Comparison of ENCODE assay signal across 9 cellular contexts in genomic region chr4:575281-576141, GRCh38. TPM values are rescaled to one million over a fixed set of nuclear protein-coding genes. Genes with fewer than 3 reads are reported as not detected.
DNase-seq lines count a peak whose midpoint lies in the region; ATAC-seq, FAIRE-seq and TF ChIP-seq lines count a peak whose summit lies in the region.
"Had no signal": no experiment of that assay in that cellular context is flagged by ENCODE, and none has a peak within 500 bp of the region (broad histone marks: within the 10 kb centered on the region; RNA-seq: fewer than 3 reads in every experiment).

No MANE protein-coding gene starts in this region.

- H3K4me1 ChIP-seq in liver (ENCODE audit: control insufficient read depth in 4 of 4, insufficient read depth in 4 of 4, low read length in 3 of 4), result peaks cover 0 to 11% (median 7%) of the 10 kb centered on the region in 4 donors
- peaks cover 36% of the 10 kb centered on the region for H3K4me1 ChIP-seq in HepG2 (ENCODE audit: insufficient read depth, low read length)
- H3K4me1 ChIP-seq in keratinocyte (ENCODE audit: control insufficient read depth, extremely low read depth, insufficient read depth, low read length), result peaks cover 10% of the 10 kb centered on the region
- H3K4me1 ChIP-seq: SJSA1 had no signal

- ATAC-seq in HepG2, result no peak
- ATAC-seq in HG03108 (IDR thresholded peaks at IDR 0.05; ENCODE audit: unreplicated experiment), result no peak

- CTCF ChIA-PET in HepG2 (lab: Yijun Ruan, JAX; ENCODE audit: low intra/inter-chr PET ratio, low total read pairs), result no interaction called here

- no peak overlapping the region for H2AFZ ChIP-seq in HepG2 (ENCODE audit: low read length)
- no peak overlapping the region for H2AFZ ChIP-seq in keratinocyte (ENCODE audit: control insufficient read depth, low read length)

- POLR2A ChIA-PET in HepG2 (lab: Yijun Ruan, JAX), result no interaction called here

- TF ChIP-seq RAD21 in liver (IDR thresholded peaks at IDR 0.05), result no peak
- TF ChIP-seq RAD21 in HepG2 (CRISPR knock-in tag; IDR thresholded peaks at IDR 0.05), result no peak

- H3K9ac ChIP-seq in liver (ENCODE audit: low read depth in 1 of 2, low read length in 2 of 2) (no peak overlapping the region), HepG2 (ENCODE audit: insufficient read depth, low read depth, low read length) (no peak overlapping the region), keratinocyte (ENCODE audit: control insufficient read depth, extremely low read depth, insufficient read depth, low read length) (no peak overlapping the region)

- BruUV-seq in HepG2 (replicated peaks; lab: Mats Ljungman, UMichigan), result no TSS peak

- no peaks in the 10 kb centered on the region for H3K9me1 ChIP-seq in keratinocyte (ENCODE audit: control insufficient read depth, extremely low read depth, insufficient read depth, low read length)

- FAIRE-seq in HepG2 (lab: Jason Lieb, UNC) (no peak), keratinocyte (lab: Jason Lieb, UNC) (no peak)

- in situ Hi-C loops in HepG2 (cut with HindIII; ENCODE audit: extremely low pct_ligation_motif_present, low pct_unique_long_range_greater_than_20kb), result no loop called here

- peak overlapping the region in 1 of 3 donors; percentile 30 for H3K4me3 ChIP-seq in liver (ENCODE audit: low read depth in 1 of 3, low read length in 3 of 3)
- H3K4me3 ChIP-seq in HepG2 (replicated peaks in 1 of 3; ENCODE audit: insufficient read depth in 1 of 3, low read depth in 2 of 3, low read length in 3 of 3), result no peak overlapping the region; a peak in 1 of 6 replicates
- no peak overlapping the region for H3K4me3 ChIP-seq in keratinocyte (ENCODE audit: control insufficient read depth in 2 of 3, extremely low read depth in 1 of 3, insufficient read depth in 2 of 3, low read depth in 1 of 3, low read length in 3 of 3)
- H3K4me3 ChIP-seq: SJSA1 had no signal

- dilution Hi-C loops in keratinocyte (cut with MboI; ENCODE audit: extremely low pct_ligation_motif_present, low sequenced_read_pairs), result no loop called here

- H3K79me2 ChIP-seq in HepG2 (ENCODE audit: insufficient read depth, low read length), result no peaks in the 10 kb centered on the region
- no peaks in the 10 kb centered on the region for H3K79me2 ChIP-seq in keratinocyte (ENCODE audit: control insufficient read depth, insufficient read depth, low read length)

- H4K20me1 ChIP-seq in HepG2 (ENCODE audit: insufficient read depth, low read length), result no peaks in the 10 kb centered on the region
- H4K20me1 ChIP-seq in keratinocyte (ENCODE audit: control insufficient read depth, extremely low read depth, insufficient read depth, low read length), result peaks cover 7% of the 10 kb centered on the region

- intact Hi-C loops in HepG2 (cut with micrococcal nuclease; ENCODE audit: unreplicated experiment), result no loop called here

- DNase-seq in HepG2 (ENCODE audit: low spot score) (no peak), cerebellum (ENCODE audit: low spot score) (peak; percentile 50), keratinocyte (ENCODE audit: low read depth, low spot score) (peak; percentile 30), GOT3 (lab: John Stamatoyannopoulos, UW) (no peak), activated gamma-delta T cell (lab: John Stamatoyannopoulos, UW) (no peak), NCI-H774 (lab: John Stamatoyannopoulos, UW) (no peak)

- no peak for TF ChIP-seq EP300 in HepG2 (IDR thresholded peaks at IDR 0.05; ENCODE audit: low read depth in 2 of 2, low read length in 2 of 2)
- no peak for TF ChIP-seq EP300 in HepG2 (CRISPR knock-in tag; IDR thresholded peaks at IDR 0.05; ENCODE audit: borderline replicate concordance)

- H3K36me3 ChIP-seq in liver (ENCODE audit: control insufficient read depth in 4 of 4, insufficient read depth in 3 of 4, low read depth in 1 of 4, low read length in 3 of 4), result no peaks in the 10 kb centered on the region
- no peaks in the 10 kb centered on the region for H3K36me3 ChIP-seq in HepG2 (replicated peaks in 1 of 2; ENCODE audit: control insufficient read depth in 1 of 2, insufficient read depth in 2 of 2, low read length in 2 of 2)
- no peaks in the 10 kb centered on the region for H3K36me3 ChIP-seq in keratinocyte (ENCODE audit: control insufficient read depth in 2 of 2, extremely low read depth in 1 of 2, insufficient read depth in 2 of 2, low read length in 2 of 2)
- H3K36me3 ChIP-seq: SJSA1 had no signal

- H3K9me3 ChIP-seq in liver (ENCODE audit: control insufficient read depth in 4 of 4, low read length in 3 of 4), result peaks cover 0 to 8% (median 4%) of the 10 kb centered on the region in 4 donors
- no peaks in the 10 kb centered on the region for H3K9me3 ChIP-seq in HepG2 (ENCODE audit: low read length)
- no peaks in the 10 kb centered on the region for H3K9me3 ChIP-seq in keratinocyte (ENCODE audit: control insufficient read depth, low read depth, low read length)
- H3K9me3 ChIP-seq: SJSA1 had no signal

- TF ChIP-seq POLR2A in HepG2 (IDR thresholded peaks at IDR 0.05; ENCODE audit: insufficient read depth in 1 of 2, low read depth in 2 of 2, low read length in 2 of 2), result no peak

- no peak for TF ChIP-seq CTCF in liver (IDR thresholded peaks at IDR 0.05; ENCODE audit: low read depth, low read length, missing input control)
- TF ChIP-seq CTCF in HepG2 (CRISPR knock-in tag; IDR thresholded peaks at IDR 0.05), result no peak
- TF ChIP-seq CTCF in keratinocyte (optimal IDR thresholded peaks at IDR 0.05 in 1 of 3, IDR thresholded peaks at IDR 0.05 in 1 of 3, conservative IDR thresholded peaks at IDR 0.05 in 1 of 3; ENCODE audit: extremely low read depth in 1 of 3, insufficient read depth in 2 of 3, low read length in 3 of 3), result peak in 1 of 3 experiments; percentile 7

- WGBS in liver, result 5% methylated on average over 126 of the region's 127 CpGs
- WGBS in HepG2 (ENCODE audit: low lambda C conversion rate), result 80% methylated on average over 47 of the region's 127 CpGs

- H3K27me3 ChIP-seq in liver (ENCODE audit: control insufficient read depth in 4 of 4, insufficient read depth in 4 of 4, low read length in 3 of 4) (peaks cover 0 to 17% (median 7%) of the 10 kb centered on the region in 4 donors), HepG2 (ENCODE audit: control insufficient read depth in 1 of 2, insufficient read depth in 2 of 2, low read length in 2 of 2) (peaks cover 17 to 62% of the 10 kb centered on the region in 2 experiments), keratinocyte (ENCODE audit: control insufficient read depth, extremely low read depth, insufficient read depth, low read length) (peaks cover 80% of the 10 kb centered on the region)
- H3K27me3 ChIP-seq: SJSA1 had no signal

- H3K27ac ChIP-seq in liver (ENCODE audit: low read depth in 1 of 2, low read length in 2 of 2), result no peak overlapping the region
- H3K27ac ChIP-seq in HepG2 (ENCODE audit: extremely low read length, insufficient read depth, low read length), result no peak overlapping the region
- no peak overlapping the region for H3K27ac ChIP-seq in keratinocyte (ENCODE audit: control insufficient read depth, insufficient read depth, low read length)
- H3K27ac ChIP-seq: SJSA1 had no signal

- H3K4me2 ChIP-seq in HepG2 (ENCODE audit: low read depth, low read length), result no peak overlapping the region
- no peak overlapping the region for H3K4me2 ChIP-seq in keratinocyte (ENCODE audit: control insufficient read depth, extremely low read depth, insufficient read depth, low read depth, low read length)

RNA-seq across cellular contexts. Expression of gene TMEM271, which starts 0.6 kb away (rescaled TPM):
- not detected for total RNA-seq in liver
- polyA plus RNA-seq in liver, result not detected
- not detected in 2 replicates for total RNA-seq in HepG2 (2016; rRNA removed; fragmentation: Illumina TruSeq; extraction: Trizol)
- not detected in 2 replicates for total RNA-seq in HepG2 (2016; cell fraction: cytosol; rRNA removed; fragmentation: Illumina TruSeq; extraction: Trizol; ENCODE audit: low read depth)
- not detected in 2 replicates for total RNA-seq in HepG2 (2016; cell fraction: insoluble cytoplasmic fraction; rRNA removed; fragmentation: Illumina TruSeq; extraction: Trizol)
- not detected in 2 replicates for total RNA-seq in HepG2 (2016; cell fraction: membrane; rRNA removed; fragmentation: Illumina TruSeq; extraction: Trizol)
- total RNA-seq in HepG2 (2016; cell fraction: nucleus; rRNA removed; fragmentation: Illumina TruSeq; extraction: Trizol), result not detected in 2 replicates
- not detected in 2 replicates for polyA plus RNA-seq in HepG2 (2011; rRNA removed)
- 0.04 TPM in 1 of 2 replicates, not detected in the other for polyA plus RNA-seq in HepG2 (2011; cell fraction: cytosol; rRNA removed)
- not detected in 2 replicates for polyA plus RNA-seq in HepG2 (2011; cell fraction: nucleus; rRNA removed)
- polyA plus RNA-seq in HepG2 (2012), result 0.05 TPM in 1 of 2 replicates, not detected in the other
- not detected in 2 replicates for polyA plus RNA-seq in HepG2 (2016; cell fraction: cytosol; fragmentation: Illumina TruSeq; extraction: Trizol; ENCODE audit: low read depth)
- polyA plus RNA-seq in HepG2 (2016; cell fraction: insoluble cytoplasmic fraction; fragmentation: Illumina TruSeq; extraction: Trizol; ENCODE audit: low read depth), result not detected in 2 replicates
- not detected in 2 replicates for polyA plus RNA-seq in HepG2 (2016; cell fraction: membrane; fragmentation: Illumina TruSeq; extraction: Trizol; ENCODE audit: low read depth)
- not detected in 2 replicates for polyA plus RNA-seq in HepG2 (2016; cell fraction: nucleus; fragmentation: Illumina TruSeq; extraction: Trizol; ENCODE audit: insufficient read depth, low read depth)
- not detected in 2 replicates for polyA minus RNA-seq in HepG2 (2011; rRNA and poly(A)+ RNA removed; ENCODE audit: low replicate concordance)
- polyA minus RNA-seq in HepG2 (2011; cell fraction: cytosol; rRNA and poly(A)+ RNA removed), result not detected in 2 replicates
- polyA minus RNA-seq in HepG2 (2011; cell fraction: nucleus; rRNA and poly(A)+ RNA removed), result not detected in 2 replicates
- total RNA-seq in cerebellum, result 4.4 TPM
- not detected in 3 replicates for polyA plus RNA-seq in keratinocyte
- polyA plus RNA-seq in keratinocyte (2011; ENCODE audit: low read depth), result not detected
- polyA plus RNA-seq in keratinocyte (2011; cell fraction: cytosol; rRNA removed), result not detected in 2 replicates
- not detected in 2 replicates for polyA plus RNA-seq in keratinocyte (2011; cell fraction: nucleus; rRNA removed)
- not detected in 2 replicates for polyA plus RNA-seq in keratinocyte (2012; ENCODE audit: low replicate concordance)
- polyA minus RNA-seq in keratinocyte, result not detected in 3 replicates
- not detected for polyA minus RNA-seq in keratinocyte (2011; cell fraction: cytosol; rRNA and poly(A)+ RNA removed)
- not detected in 2 replicates for polyA minus RNA-seq in keratinocyte (2011; cell fraction: nucleus; rRNA and poly(A)+ RNA removed)
- total RNA-seq: SJSA1 had no signal

RNA-seq across cellular contexts. Expression of gene PDE6B, which starts 49.9 kb away (rescaled TPM):
- total RNA-seq in liver (1 to 10 TPM in 1 of 2 donors, under 1 TPM in 1; 0.59 to 7.3 TPM), HepG2 (2016; rRNA removed; fragmentation: Illumina TruSeq; extraction: Trizol) (0.38 TPM in 1 of 2 replicates, not detected in the other), cerebellum (4.8 TPM)
- polyA plus RNA-seq in liver (under 1 TPM; 0.28 to 0.40 TPM), HepG2 (2011; rRNA removed) (0.38 and 0.40 TPM in 2 replicates), keratinocyte (0.08 to 0.09 TPM in 2 of 3 replicates, not detected in the other)
- 0.20 TPM in 1 of 2 replicates, not detected in the other for total RNA-seq in HepG2 (2016; cell fraction: cytosol; rRNA removed; fragmentation: Illumina TruSeq; extraction: Trizol; ENCODE audit: low read depth)
- 0.09 TPM in 1 of 2 replicates, not detected in the other for total RNA-seq in HepG2 (2016; cell fraction: insoluble cytoplasmic fraction; rRNA removed; fragmentation: Illumina TruSeq; extraction: Trizol)
- total RNA-seq in HepG2 (2016; cell fraction: membrane; rRNA removed; fragmentation: Illumina TruSeq; extraction: Trizol), result 0.25 TPM in 1 of 2 replicates, not detected in the other
- total RNA-seq in HepG2 (2016; cell fraction: nucleus; rRNA removed; fragmentation: Illumina TruSeq; extraction: Trizol), result not detected in 2 replicates
- 0.43 and 0.62 TPM in 2 replicates for polyA plus RNA-seq in HepG2 (2011; cell fraction: cytosol; rRNA removed)
- 0.33 and 0.45 TPM in 2 replicates for polyA plus RNA-seq in HepG2 (2011; cell fraction: nucleus; rRNA removed)
- 0.38 and 0.73 TPM in 2 replicates for polyA plus RNA-seq in HepG2 (2012)
- not detected in 2 replicates for polyA plus RNA-seq in HepG2 (2016; cell fraction: cytosol; fragmentation: Illumina TruSeq; extraction: Trizol; ENCODE audit: low read depth)
- polyA plus RNA-seq in HepG2 (2016; cell fraction: insoluble cytoplasmic fraction; fragmentation: Illumina TruSeq; extraction: Trizol; ENCODE audit: low read depth), result not detected in 2 replicates
- polyA plus RNA-seq in HepG2 (2016; cell fraction: membrane; fragmentation: Illumina TruSeq; extraction: Trizol; ENCODE audit: low read depth), result 0.13 TPM in 1 of 2 replicates, not detected in the other
- not detected in 2 replicates for polyA plus RNA-seq in HepG2 (2016; cell fraction: nucleus; fragmentation: Illumina TruSeq; extraction: Trizol; ENCODE audit: insufficient read depth, low read depth)
- 0.32 TPM in 1 of 2 replicates, not detected in the other for polyA minus RNA-seq in HepG2 (2011; rRNA and poly(A)+ RNA removed; ENCODE audit: low replicate concordance)
- polyA minus RNA-seq in HepG2 (2011; cell fraction: cytosol; rRNA and poly(A)+ RNA removed), result 0.69 and 1.3 TPM in 2 replicates
- 0.37 and 1.3 TPM in 2 replicates for polyA minus RNA-seq in HepG2 (2011; cell fraction: nucleus; rRNA and poly(A)+ RNA removed)
- not detected for polyA plus RNA-seq in keratinocyte (2011; ENCODE audit: low read depth)
- 0.09 and 0.17 TPM in 2 replicates for polyA plus RNA-seq in keratinocyte (2011; cell fraction: cytosol; rRNA removed)
- 0.04 TPM in 1 of 2 replicates, not detected in the other for polyA plus RNA-seq in keratinocyte (2011; cell fraction: nucleus; rRNA removed)
- polyA plus RNA-seq in keratinocyte (2012; ENCODE audit: low replicate concordance), result not detected in 2 replicates
- polyA minus RNA-seq in keratinocyte, result not detected in 3 replicates
- polyA minus RNA-seq in keratinocyte (2011; cell fraction: cytosol; rRNA and poly(A)+ RNA removed), result not detected
- not detected in 2 replicates for polyA minus RNA-seq in keratinocyte (2011; cell fraction: nucleus; rRNA and poly(A)+ RNA removed)
- total RNA-seq: SJSA1 had no signal

Comparison
In these comparisons a context has a peak if more than half of its experiments do, and no peak if none do; other contexts are left out.
1. DNase-seq: peak in cerebellum (single experiment) and keratinocyte (single experiment); none in HepG2 (single experiment), GOT3 (single experiment), activated gamma-delta T cell (single experiment) and NCI-H774 (single experiment).